ENCODE assay signal across 27 cellular contexts in the genomic region with DNA sequence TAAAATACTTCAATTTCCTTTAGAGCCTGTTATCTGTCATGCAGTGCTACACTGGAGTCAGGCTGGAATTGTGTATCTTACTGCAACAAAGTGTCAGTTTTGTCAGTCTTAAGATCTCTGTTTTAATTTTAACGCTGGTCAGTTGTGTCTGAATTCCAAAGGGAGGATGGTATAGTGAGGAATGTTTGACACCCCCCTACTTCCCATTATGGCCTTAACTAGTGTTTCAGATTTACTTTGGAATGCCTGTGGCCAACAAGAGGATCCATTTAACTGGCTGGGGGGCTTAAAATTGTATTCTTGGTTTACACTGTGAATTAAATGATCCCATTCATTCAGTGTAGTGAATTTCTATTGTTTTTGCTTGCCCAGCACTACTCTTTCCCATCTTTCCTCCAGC.
"Had no signal": no experiment of that assay in that cellular context is flagged by ENCODE, and none has a peak within 500 bp of the region (broad histone marks: within the 10 kb centered on the region; RNA-seq: fewer than 3 reads in every experiment).

No MANE protein-coding gene starts in this region.

- ATAC-seq: activated CD4-positive, CD25-positive, alpha-beta regulatory T cell treated with anti-CD3 and anti-CD28 coated beads, Interleukin-2, amount 50 U/mL, for 24 hours; activated T-cell treated with anti-CD3 and anti-CD28 coated beads, Interleukin-2, amount 50 U/mL, for 72 hours; body of pancreas; heart right ventricle; mucosa of descending colon; naive thymus-derived CD4-positive, alpha-beta T cell; right lobe of liver; stimulated activated memory B cell treated with anti-CD40 and anti-IgM and Interleukin-4, amounts not matched to agents 10 μg/mL and 1 μg/mL and 100 μg/mL, for 72 hours; T-cell had no signal

- H3K36me3 ChIP-seq: cardiac muscle cell, heart right ventricle, left ventricle myocardium inferior, ovary, right lobe of liver, stomach, suprapubic skin had no signal

- H3K27me3 Mint-ChIP-seq: activated CD4-positive, alpha-beta memory T cell treated with anti-CD3 and anti-CD28 coated beads, Interleukin-2, amount 10 ng/mL, durations not matched to agents 7 days and 5 days; activated CD4-positive, alpha-beta T cell treated with anti-CD3 and anti-CD28 coated beads, Interleukin-2, amount 10 ng/mL, durations not matched to agents 24 days and 14 days; activated naive CD8-positive, alpha-beta T cell treated with anti-CD3 and anti-CD28 coated beads, Interleukin-2, amount 10 ng/mL, durations not matched to agents 7 days and 5 days; stimulated activated memory B cell treated with anti-CD40 and anti-IgM and Interleukin-4, amounts not matched to agents 10 μg/mL and 1 μg/mL and 100 μg/mL, for 72 hours; T-cell had no signal

- H3K9me3 Mint-ChIP-seq: activated CD4-positive, alpha-beta memory T cell treated with anti-CD3 and anti-CD28 coated beads, Interleukin-2, amount 10 ng/mL, durations not matched to agents 7 days and 5 days; activated CD4-positive, alpha-beta T cell treated with anti-CD3 and anti-CD28 coated beads, Interleukin-2, amount 10 ng/mL, durations not matched to agents 24 days and 14 days; activated naive CD4-positive, alpha-beta T cell treated with anti-CD3 and anti-CD28 coated beads for 36 hours; activated naive CD8-positive, alpha-beta T cell treated with anti-CD3 and anti-CD28 coated beads, Interleukin-2, amount 10 ng/mL, durations not matched to agents 7 days and 5 days; stimulated activated memory B cell treated with anti-CD40 and anti-IgM and Interleukin-4, amounts not matched to agents 10 μg/mL and 1 μg/mL and 100 μg/mL, for 72 hours; T-cell; T-helper 2 cell treated with Interferon-gamma antibody and Interleukin-4, amounts not matched to agents 5 μg/mL and 100 μg/mL, for 36 hours had no signal

- H3K4me3 ChIP-seq: body of pancreas, cardiac muscle cell, heart right ventricle, left ventricle myocardium inferior, mucosa of descending colon, ovary, right lobe of liver, stomach, suprapubic skin, transverse colon had no signal

- H3K27ac Mint-ChIP-seq: activated CD4-positive, alpha-beta memory T cell treated with anti-CD3 and anti-CD28 coated beads, Interleukin-2, amount 10 ng/mL, durations not matched to agents 7 days and 5 days; activated CD4-positive, alpha-beta T cell treated with anti-CD3 and anti-CD28 coated beads, Interleukin-2, amount 10 ng/mL, durations not matched to agents 24 days and 14 days; activated naive CD4-positive, alpha-beta T cell treated with anti-CD3 and anti-CD28 coated beads for 36 hours; activated naive CD8-positive, alpha-beta T cell treated with anti-CD3 and anti-CD28 coated beads, Interleukin-2, amount 10 ng/mL, durations not matched to agents 7 days and 5 days; activated T-cell treated with anti-CD3 and anti-CD28 coated beads, Interleukin-2, amount 50 U/mL, for 72 hours; naive thymus-derived CD4-positive, alpha-beta T cell; stimulated activated memory B cell treated with anti-CD40 and anti-IgM and Interleukin-4, amounts not matched to agents 10 μg/mL and 1 μg/mL and 100 μg/mL, for 72 hours; T-cell; T-helper 2 cell treated with Interferon-gamma antibody and Interleukin-4, amounts not matched to agents 5 μg/mL and 100 μg/mL, for 36 hours had no signal

- H3K4me1 Mint-ChIP-seq: activated CD4-positive, alpha-beta memory T cell treated with anti-CD3 and anti-CD28 coated beads, Interleukin-2, amount 10 ng/mL, durations not matched to agents 7 days and 5 days; activated CD4-positive, alpha-beta T cell treated with anti-CD3 and anti-CD28 coated beads, Interleukin-2, amount 10 ng/mL, durations not matched to agents 24 days and 14 days; activated naive CD8-positive, alpha-beta T cell treated with anti-CD3 and anti-CD28 coated beads, Interleukin-2, amount 10 ng/mL, durations not matched to agents 7 days and 5 days; naive thymus-derived CD4-positive, alpha-beta T cell; stimulated activated memory B cell treated with anti-CD40 and anti-IgM and Interleukin-4, amounts not matched to agents 10 μg/mL and 1 μg/mL and 100 μg/mL, for 72 hours; T-cell had no signal

- H3K27ac ChIP-seq: body of pancreas, cardiac muscle cell, heart right ventricle, left ventricle myocardium inferior, ovary, right lobe of liver, stomach, suprapubic skin, transverse colon, VCaP had no signal

- H3K27me3 ChIP-seq: body of pancreas, cardiac muscle cell, heart right ventricle, ovary, right lobe of liver, stomach, suprapubic skin, transverse colon had no signal

- H3K4me3 Mint-ChIP-seq: activated CD4-positive, alpha-beta memory T cell treated with anti-CD3 and anti-CD28 coated beads, Interleukin-2, amount 10 ng/mL, durations not matched to agents 7 days and 5 days; activated CD4-positive, alpha-beta T cell treated with anti-CD3 and anti-CD28 coated beads, Interleukin-2, amount 10 ng/mL, durations not matched to agents 24 days and 14 days; activated naive CD4-positive, alpha-beta T cell treated with anti-CD3 and anti-CD28 coated beads for 36 hours; activated naive CD8-positive, alpha-beta T cell treated with anti-CD3 and anti-CD28 coated beads, Interleukin-2, amount 10 ng/mL, durations not matched to agents 7 days and 5 days; activated T-cell treated with anti-CD3 and anti-CD28 coated beads, Interleukin-2, amount 50 U/mL, for 72 hours; naive thymus-derived CD4-positive, alpha-beta T cell; stimulated activated memory B cell treated with anti-CD40 and anti-IgM and Interleukin-4, amounts not matched to agents 10 μg/mL and 1 μg/mL and 100 μg/mL, for 72 hours; T-cell; T-helper 2 cell treated with Interferon-gamma antibody and Interleukin-4, amounts not matched to agents 5 μg/mL and 100 μg/mL, for 36 hours had no signal

- H3K36me3 Mint-ChIP-seq: activated naive CD8-positive, alpha-beta T cell treated with anti-CD3 and anti-CD28 coated beads, Interleukin-2, amount 10 ng/mL, durations not matched to agents 7 days and 5 days; stimulated activated memory B cell treated with anti-CD40 and anti-IgM and Interleukin-4, amounts not matched to agents 10 μg/mL and 1 μg/mL and 100 μg/mL, for 72 hours; T-cell had no signal

- DNase-seq: activated CD4-positive, alpha-beta memory T cell treated with anti-CD3 and anti-CD28 coated beads, Interleukin-2, amount 10 ng/mL, durations not matched to agents 7 days and 5 days; activated CD4-positive, alpha-beta T cell treated with anti-CD3 and anti-CD28 coated beads, Interleukin-2, amount 10 ng/mL, durations not matched to agents 24 days and 14 days; activated effector memory CD4-positive, alpha-beta T cell treated with Interleukin-2 at 50 U/mL for 16 hours; activated naive CD4-positive, alpha-beta T cell treated with anti-CD3 and anti-CD28 coated beads for 36 hours; activated naive CD8-positive, alpha-beta T cell treated with anti-CD3 and anti-CD28 coated beads, Interleukin-2, amount 10 ng/mL, durations not matched to agents 7 days and 5 days; activated T-cell treated with anti-CD3 and anti-CD28 coated beads, Interleukin-2, amount 50 U/mL, for 72 hours; amygdala; body of pancreas; effector CD4-positive, alpha-beta T cell; heart right ventricle; kidney; left ventricle myocardium inferior; mucosa of descending colon; naive thymus-derived CD4-positive, alpha-beta T cell; ovary; right lobe of liver; small intestine; stimulated activated CD4-positive, alpha-beta T cell treated with anti-CD3 and anti-CD28 coated beads, Interleukin-15, amount 100 ng/mL, for 24 hours; stomach; T-cell; transverse colon had no signal

- H3K4me1 ChIP-seq: body of pancreas, heart right ventricle, left ventricle myocardium inferior, right lobe of liver, stomach, suprapubic skin had no signal

- H3K9me3 ChIP-seq: body of pancreas, heart right ventricle, left ventricle myocardium inferior, mucosa of descending colon, ovary, right lobe of liver, stomach, suprapubic skin, transverse colon had no signal
